In the genomic region with DNA sequence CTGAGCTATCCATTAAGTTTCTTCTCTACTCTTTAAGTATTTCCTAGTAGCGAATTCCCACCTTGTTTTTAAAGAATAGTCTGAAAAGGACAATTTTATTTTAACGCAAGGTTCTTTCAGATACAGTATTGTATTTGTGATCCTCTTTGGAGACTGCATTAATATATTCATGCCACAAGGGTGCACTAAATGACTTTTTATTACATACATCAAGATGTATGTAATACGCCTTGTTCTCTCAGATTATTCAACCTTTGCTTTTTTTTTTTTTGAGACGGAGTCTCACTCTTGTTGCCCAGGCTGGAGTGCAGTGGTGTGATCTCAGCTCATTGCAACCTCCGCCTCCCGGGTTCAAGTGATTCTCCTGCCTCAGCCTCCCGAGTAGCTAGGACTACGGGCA, we compare ENCODE assay signal across 8 cellular contexts. TPM values are rescaled to one million over a fixed set of nuclear protein-coding genes. Genes with fewer than 3 reads are reported as not detected.
DNase-seq lines count a peak whose midpoint lies in the region; ATAC-seq, FAIRE-seq and TF ChIP-seq lines count a peak whose summit lies in the region.
"Not testable (repeated sequence)": the region's sequence is repeated elsewhere in the genome, so short reads cannot be mapped to it uniquely, and the experiment has no call there.

No MANE protein-coding gene starts in this region.

- not testable (repeated sequence) for H3K23ac ChIP-seq in IMR-90 (ENCODE audit: low read depth, low read length)

- H2AK9ac ChIP-seq in IMR-90 (replicated peaks; ENCODE audit: low read depth, low read length, poor library complexity) = not testable (repeated sequence)

- not testable (repeated sequence) for H2AFZ ChIP-seq in IMR-90 (replicated peaks; ENCODE audit: low read length, poor library complexity)

- dilution Hi-C loops in IMR-90 (cut with HindIII; ENCODE audit: low sequenced_read_pairs, unreplicated experiment) = not testable (repeated sequence)

- H3K14ac ChIP-seq in IMR-90 (replicated peaks; ENCODE audit: low read depth, low read length) = not testable (repeated sequence)

- H3K27ac ChIP-seq in IMR-90 (ENCODE audit: insufficient read depth, low read length) = not testable (repeated sequence)

- not testable (repeated sequence) for H3K9ac ChIP-seq in IMR-90 (ENCODE audit: low read depth, low read length)

- not testable (repeated sequence) for H4K5ac ChIP-seq in IMR-90 (ENCODE audit: low read depth, low read length)

- H4K8ac ChIP-seq in IMR-90 (ENCODE audit: low read depth in 2 of 2, low read length in 2 of 2) = not testable (repeated sequence)

- H2BK5ac ChIP-seq in IMR-90 (ENCODE audit: low read depth, low read length, poor library complexity, severe bottlenecking) = not testable (repeated sequence)

- not testable (repeated sequence) for H4K91ac ChIP-seq in IMR-90 (ENCODE audit: insufficient read depth, low read depth, low read length)

- not testable (repeated sequence) for H3K4me1 ChIP-seq in IMR-90 (ENCODE audit: control insufficient read depth, insufficient read depth, low read length)

- H3K36me3 Mint-ChIP-seq in MCF 10A (ENCODE audit: insufficient read depth, unreplicated experiment) = peaks cover 56% of the 10 kb centered on the region
- peaks cover 18% of the 10 kb centered on the region for H3K36me3 Mint-ChIP-seq in type B pancreatic cell

- intact Hi-C loops in IMR-90 (cut with micrococcal nuclease) (loop anchor here (1.0 to 2.0 kb wide), 2 partner anchors 80 to 153 kb away; a partner anchor contains a TSS), MCF 10A (cut with micrococcal nuclease) (loop anchor here (1.0 to 10.0 kb wide), 4 partner anchors 23 to 307 kb away; a partner anchor contains a TSS)

- not testable (repeated sequence) for H3K27ac Mint-ChIP-seq in MCF 10A (ENCODE audit: low read depth, unreplicated experiment); type B pancreatic cell

- H2AK5ac ChIP-seq in IMR-90 (ENCODE audit: low read depth, low read length) = not testable (repeated sequence)

- POLR2A ChIA-PET in IMR-90 (lab: Charles Lee; ENCODE audit: unreplicated experiment) = interaction anchor here (0.6 kb wide), 1 partner anchor 191 kb away, joined by 4 read pairs; no protein-coding TSS in a partner anchor
- POLR2A ChIA-PET in MCF 10A (lab: Yijun Ruan, JAX) = not testable (repeated sequence)

- H3K79me1 ChIP-seq in IMR-90 (ENCODE audit: low read depth in 1 of 2, low read length in 2 of 2) = peaks cover 27 to 51% of the 10 kb centered on the region in 2 experiments

- H2BK120ac ChIP-seq in IMR-90 (ENCODE audit: low read depth, low read length) = not testable (repeated sequence)

- not testable (repeated sequence) for H3K9me3 Mint-ChIP-seq in MCF 10A (ENCODE audit: unreplicated experiment); type B pancreatic cell

- DNase-seq in DMS53 (lab: John Stamatoyannopoulos, UW) (peak; percentile 66), IMR-90 (peak; percentile 55), NCI-H2171 treated with DMSO at 0.1 percent for 48 hours (lab: John Stamatoyannopoulos, UW) (peak; percentile 18), MCF 10A (ENCODE audit: unreplicated experiment) (peak; percentile 47), myocyte (ENCODE audit: low read depth) (peak; percentile 10)
- not testable (repeated sequence) for DNase-seq in frontal cortex (ENCODE audit: low spot score in 2 of 2); type B pancreatic cell (ENCODE audit: extremely low spot score, unreplicated experiment)

- not testable (repeated sequence) for H2BK20ac ChIP-seq in IMR-90 (ENCODE audit: low read depth, low read length)

- H3K56ac ChIP-seq in IMR-90 (ENCODE audit: extremely low read depth, insufficient read depth, low read length) = not testable (repeated sequence)

- in situ Hi-C loops in IMR-90 (cut with MboI; ENCODE audit: low sequenced_read_pairs) = loop anchor here (5.0 kb wide), 1 partner anchor 79 kb away; no protein-coding TSS in a partner anchor

- H2BK15ac ChIP-seq in IMR-90 (ENCODE audit: low read depth, low read length) = not testable (repeated sequence)

- H3K18ac ChIP-seq in IMR-90 (ENCODE audit: low read depth, low read length) = not testable (repeated sequence)

- no CpG with 5 or more reads among the region's 8 CpGs for WGBS in IMR-90 (ENCODE audit: extremely low coverage in 2 of 2, insufficient read length in 1 of 2), 2 experiments

- H3K4me1 Mint-ChIP-seq in MCF 10A (ENCODE audit: insufficient read depth, unreplicated experiment); type B pancreatic cell (ENCODE audit: unreplicated experiment): not testable (repeated sequence)

- H3K4me3 ChIP-seq in IMR-90 (ENCODE audit: insufficient read depth, low read depth, low read length) = not testable (repeated sequence)

- ATAC-seq in IMR-90 (ENCODE audit: low read depth) (peak; percentile 75), SK-N-SH treated with all-trans-retinoic acid at 6 μM for 48 hours (peak; percentile 91)

- not testable (repeated sequence) for H3K4me3 Mint-ChIP-seq in MCF 10A (ENCODE audit: unreplicated experiment); type B pancreatic cell

- not testable (repeated sequence) for H3K27me3 Mint-ChIP-seq in MCF 10A (ENCODE audit: insufficient read depth, unreplicated experiment); type B pancreatic cell

- not testable (repeated sequence) for BruUV-seq in IMR-90 (replicated peaks; lab: Mats Ljungman, UMichigan); MCF 10A (replicated peaks; lab: Mats Ljungman, UMichigan)

- peak; percentile 44 for FAIRE-seq in frontal cortex (lab: Jason Lieb, UNC)

- peak; percentile 47 for TF ChIP-seq CTCF in IMR-90 (conservative IDR thresholded peaks at IDR 0.05; ENCODE audit: low read depth, low read length)
- TF ChIP-seq CTCF in MCF 10A (IDR thresholded peaks at IDR 0.05; ENCODE audit: unreplicated experiment) = peak; percentile 39
- peak; percentile 68 for TF ChIP-seq CTCF in type B pancreatic cell (conservative IDR thresholded peaks at IDR 0.05)

- not testable (repeated sequence) for H3K4ac ChIP-seq in IMR-90 (ENCODE audit: low read depth, low read length)

- TF ChIP-seq POLR2A in IMR-90 (IDR thresholded peaks at IDR 0.05; ENCODE audit: low read depth, low read length) = not testable (repeated sequence)

- H3K9me1 ChIP-seq in IMR-90 (ENCODE audit: insufficient read depth, low read length) = not testable (repeated sequence)

- H3K36me3 ChIP-seq in IMR-90 (ENCODE audit: control insufficient read depth, insufficient read depth, low read length) = peaks cover 11% of the 10 kb centered on the region

- not testable (repeated sequence) for H3K9me3 ChIP-seq in IMR-90 (ENCODE audit: control insufficient read depth, insufficient read depth, low read length)

- not testable (repeated sequence) for H3K4me2 ChIP-seq in IMR-90 (ENCODE audit: low read depth, low read length)

- CTCF ChIA-PET in IMR-90 (lab: Yijun Ruan, JAX) (interaction anchor here (0.7 to 3.3 kb wide), 2 partner anchors 80 to 1971 kb away, joined by 3 to 12 read pairs; no protein-coding TSS in a partner anchor), MCF 10A (lab: Yijun Ruan, JAX) (interaction anchor here (0.7 to 8.0 kb wide), 23 partner anchors 9 to 612 kb away, joined by 3 to 81 read pairs (median 4); no protein-coding TSS in a partner anchor)

- H4K20me1 ChIP-seq in IMR-90 (ENCODE audit: insufficient read depth, low read length) = peaks cover 23% of the 10 kb centered on the region

- H3K27me3 ChIP-seq in IMR-90 (ENCODE audit: control insufficient read depth, insufficient read depth, low read length) = not testable (repeated sequence)

- peak; percentile 54 for TF ChIP-seq RAD21 in IMR-90 (IDR thresholded peaks at IDR 0.05; ENCODE audit: low read length)

TF ChIP-seq in IMR-90, 13 proteins besides CTCF, POLR2A, EP300 and RAD21:
- TF ChIP-seq SMC3 (IDR thresholded peaks at IDR 0.05; ENCODE audit: low read depth, low read length) = peak; percentile 47
TF ChIP-seq in IMR-90: peak in this region for 1; not testable (repeated sequence) for 12.

RNA-seq across cellular contexts. Expression of a gene that starts 10.2 kb away (rescaled TPM):
- 28.3 and 34.1 TPM in 2 replicates for total RNA-seq in IMR-90 (2012; rRNA removed)
- 9.8 and 11.7 TPM in 2 replicates for polyA plus RNA-seq in IMR-90 (2012; rRNA removed)
- polyA plus RNA-seq in IMR-90 (2012; cell fraction: cytosol; rRNA removed) = 5.4 and 6.5 TPM in 2 replicates
- 3.6 and 8.7 TPM in 2 replicates for polyA plus RNA-seq in IMR-90 (2012; cell fraction: nucleus; rRNA removed; ENCODE audit: low replicate concordance)
- 14.9 and 17.4 TPM in 2 replicates for total RNA-seq in MCF 10A (2022)
- total RNA-seq in frontal cortex = 45.2 TPM
- 16.2 and 18.6 TPM in 2 replicates for total RNA-seq in myocyte
- 11.3 TPM for polyA plus RNA-seq in myocyte (2012)
- total RNA-seq in type B pancreatic cell (ENCODE audit: low replicate concordance) = 9.5 and 16.3 TPM in 2 replicates

RNA-seq across cellular contexts. Expression of a gene that starts 57.3 kb away (rescaled TPM):
- total RNA-seq in IMR-90 (2012; rRNA removed) (133 and 208 TPM in 2 replicates), MCF 10A (2022) (189 and 218 TPM in 2 replicates), frontal cortex (152 TPM), myocyte (186 and 193 TPM in 2 replicates), type B pancreatic cell (ENCODE audit: low replicate concordance) (220 and 233 TPM in 2 replicates)
- polyA plus RNA-seq in IMR-90 (2012; rRNA removed) = 246 and 280 TPM in 2 replicates
- 218 and 493 TPM in 2 replicates for polyA plus RNA-seq in IMR-90 (2012; cell fraction: cytosol; rRNA removed)
- polyA plus RNA-seq in IMR-90 (2012; cell fraction: nucleus; rRNA removed; ENCODE audit: low replicate concordance) = 63.6 and 110 TPM in 2 replicates
- 251 TPM for polyA plus RNA-seq in myocyte (2012)
